Comparison of ENCODE assay signal across 8 cellular contexts in the genomic region with DNA sequence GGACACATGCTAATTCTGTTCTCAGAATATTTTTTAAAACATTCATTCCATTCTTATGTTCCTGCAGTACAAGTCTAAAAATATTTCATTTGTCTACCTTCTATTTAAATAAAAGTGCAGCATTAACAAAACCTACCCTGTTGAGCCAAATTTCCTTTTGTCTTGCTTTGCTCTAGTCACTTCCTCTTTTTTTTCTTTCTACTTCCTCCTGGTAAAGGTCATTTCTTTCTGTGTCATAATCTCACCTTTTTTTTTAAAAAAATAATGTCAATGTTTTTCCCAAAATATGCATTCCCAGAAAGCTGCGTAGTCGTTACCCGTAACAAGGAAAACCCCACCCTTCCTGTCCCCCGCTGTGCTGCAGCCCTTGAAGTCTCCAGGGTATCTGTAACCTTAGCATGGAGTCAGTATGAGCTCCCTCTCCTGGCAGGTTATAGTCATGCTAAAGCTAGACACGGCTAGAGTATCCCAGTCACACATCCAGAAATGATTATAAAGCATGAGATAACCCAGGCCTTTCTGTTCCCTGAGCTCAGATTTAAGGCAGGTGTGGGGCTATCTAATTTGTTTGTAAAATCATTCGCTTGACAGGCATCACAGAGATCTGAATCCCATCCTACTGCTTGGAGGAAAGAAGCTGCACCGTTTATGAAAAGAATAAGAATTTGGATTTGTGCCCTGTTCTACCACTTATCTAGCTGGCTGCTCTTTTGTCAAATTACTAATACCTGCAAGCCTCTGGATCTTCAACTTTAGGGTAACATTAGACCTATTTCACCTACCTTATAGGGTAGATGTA. TPM values are rescaled to one million over a fixed set of nuclear protein-coding genes. Genes with fewer than 3 reads are reported as not detected.
A peak's percentile ranks its signal among the peaks of the same experiment; 100 is the strongest.
DNase-seq lines count a peak whose midpoint lies in the region; ATAC-seq lines count a peak whose summit lies in the region.

No MANE protein-coding gene starts in this region.

- H3K27ac Mint-ChIP-seq in CD4-positive, alpha-beta memory T cell, result peak overlapping the region; percentile 53 to 88 (median 76)
- H3K27ac Mint-ChIP-seq in activated CD4-positive, alpha-beta T cell treated with anti-CD3 and anti-CD28 coated beads, Interleukin-2, amount 10 ng/mL, durations not matched to agents 24 days and 14 days, result peak overlapping the region; percentile 73
- H3K27ac Mint-ChIP-seq in memory B cell, result peak overlapping the region; percentile 77

- no peaks in the 10 kb centered on the region for H3K27me3 ChIP-seq in CD4-positive, alpha-beta memory T cell (ENCODE audit: insufficient read depth, low read length)
- no peaks in the 10 kb centered on the region for H3K27me3 ChIP-seq in effector memory CD4-positive, alpha-beta T cell (replicated peaks; ENCODE audit: control insufficient read depth, insufficient read depth, low read length, poor library complexity, severe bottlenecking)

- peak; percentile 67 to 73 (median 69) for DNase-seq in CD4-positive, alpha-beta memory T cell
- peak; percentile 92 to 96 for DNase-seq in NCI-H526 (lab: John Stamatoyannopoulos, UW)
- DNase-seq in activated CD4-positive, alpha-beta T cell treated with anti-CD3 and anti-CD28 coated beads, Interleukin-2, amount 10 ng/mL, durations not matched to agents 24 days and 14 days, result peak; percentile 89
- peak; percentile 26 to 50 (median 35) for DNase-seq in effector memory CD4-positive, alpha-beta T cell
- peak; percentile 57 to 58 for DNase-seq in memory B cell (ENCODE audit: low spot score in 2 of 2)
- peak; percentile 14 to 35 for DNase-seq in stimulated activated CD8-positive, alpha-beta memory T cell treated with anti-CD3 and anti-CD28 coated beads, Interleukin-2, amount 100 ng/mL, for 1 hour (ENCODE audit: low read depth in 2 of 2)

- peaks cover 10 to 15% (median 13%) of the 10 kb centered on the region in 4 donors for H3K4me1 Mint-ChIP-seq in CD4-positive, alpha-beta memory T cell
- H3K4me1 Mint-ChIP-seq in activated CD4-positive, alpha-beta T cell treated with anti-CD3 and anti-CD28 coated beads, Interleukin-2, amount 10 ng/mL, durations not matched to agents 24 days and 14 days, result peaks cover 30% of the 10 kb centered on the region
- H3K4me1 Mint-ChIP-seq in memory B cell, result peaks cover 18% of the 10 kb centered on the region

- H3K4me1 ChIP-seq in CD4-positive, alpha-beta memory T cell (ENCODE audit: insufficient read depth, low read length), result peaks cover 11% of the 10 kb centered on the region
- peaks cover 9% of the 10 kb centered on the region for H3K4me1 ChIP-seq in effector memory CD4-positive, alpha-beta T cell (ENCODE audit: control insufficient read depth, insufficient read depth, low read length, poor library complexity, severe bottlenecking)

- intact Hi-C loops in CD4-positive, alpha-beta memory T cell (cut with micrococcal nuclease), result loop anchor here (1.0 to 5.0 kb wide), 9 partner anchors 17 to 598 kb away; partner anchors contain the start of genes CCDC83 and PICALM
- intact Hi-C loops in activated CD4-positive, alpha-beta T cell treated with anti-CD3 and anti-CD28 coated beads, Interleukin-2, amount 10 ng/mL, durations not matched to agents 24 days and 14 days (cut with micrococcal nuclease), result loop anchor here (1.0 to 5.0 kb wide), 4 partner anchors 9 to 336 kb away; partner anchors contain the start of genes CCDC83 and PICALM

- H3K36me3 ChIP-seq in CD4-positive, alpha-beta memory T cell (ENCODE audit: insufficient read depth, low read length), result no peaks in the 10 kb centered on the region
- H3K36me3 ChIP-seq in effector memory CD4-positive, alpha-beta T cell (ENCODE audit: control insufficient read depth, insufficient read depth, low read length), result no peaks in the 10 kb centered on the region

- CTCF ChIA-PET in CD4-positive, alpha-beta memory T cell (lab: Charles Lee; ENCODE audit: partially characterized antibody), result interaction anchor here (0.7 to 8.1 kb wide), 61 partner anchors 9 to 604 kb away, joined by 3 to 173 read pairs (median 4); partner anchors contain the start of genes CCDC83, HIKESHI and PICALM

- no peaks in the 10 kb centered on the region for H3K36me3 Mint-ChIP-seq in CD4-positive, alpha-beta memory T cell
- H3K36me3 Mint-ChIP-seq in activated CD4-positive, alpha-beta T cell treated with anti-CD3 and anti-CD28 coated beads, Interleukin-2, amount 10 ng/mL, durations not matched to agents 24 days and 14 days (ENCODE audit: low read depth), result peaks cover 5% of the 10 kb centered on the region
- peaks cover 3% of the 10 kb centered on the region for H3K36me3 Mint-ChIP-seq in memory B cell

- peak overlapping the region; percentile 9 for H3K27ac ChIP-seq in CD4-positive, alpha-beta memory T cell (ENCODE audit: low read depth, low read length)
- H3K27ac ChIP-seq in effector memory CD4-positive, alpha-beta T cell (ENCODE audit: insufficient read depth, low read length, poor library complexity, severe bottlenecking), result no peak overlapping the region

- peak overlapping the region; percentile 39 to 46 for H3K4me3 ChIP-seq in CD4-positive, alpha-beta memory T cell (ENCODE audit: low read length in 2 of 2)
- H3K4me3 ChIP-seq in effector memory CD4-positive, alpha-beta T cell (ENCODE audit: insufficient read depth, low read depth, low read length, poor library complexity, severe bottlenecking), result peak overlapping the region; percentile 21

- POLR2A ChIA-PET in CD4-positive, alpha-beta memory T cell (lab: Charles Lee; ENCODE audit: partially characterized antibody), result interaction anchor here (0.5 to 2.9 kb wide), 9 partner anchors 9 to 339 kb away, joined by 3 to 32 read pairs (median 5); partner anchors contain the start of genes CCDC83, EED and PICALM

- H3K9me3 ChIP-seq in CD4-positive, alpha-beta memory T cell (ENCODE audit: control insufficient read depth in 1 of 2, low read length in 2 of 2), result no peaks in the 10 kb centered on the region
- no peaks in the 10 kb centered on the region for H3K9me3 ChIP-seq in effector memory CD4-positive, alpha-beta T cell (ENCODE audit: control insufficient read depth, low read length)

- H3K9me3 Mint-ChIP-seq in CD4-positive, alpha-beta memory T cell, result no peaks in the 10 kb centered on the region
- peaks cover 9% of the 10 kb centered on the region for H3K9me3 Mint-ChIP-seq in activated CD4-positive, alpha-beta T cell treated with anti-CD3 and anti-CD28 coated beads, Interleukin-2, amount 10 ng/mL, durations not matched to agents 24 days and 14 days
- H3K9me3 Mint-ChIP-seq in memory B cell, result no peaks in the 10 kb centered on the region

- ATAC-seq in GM19395 (IDR thresholded peaks at IDR 0.05; ENCODE audit: unreplicated experiment), result peak; percentile 97
- ATAC-seq in HG03469 (IDR thresholded peaks at IDR 0.05; ENCODE audit: unreplicated experiment), result peak; percentile 76
- ATAC-seq in memory B cell (ENCODE audit: low read depth), result peak; percentile 90

- no peaks in the 10 kb centered on the region for H3K27me3 Mint-ChIP-seq in CD4-positive, alpha-beta memory T cell
- H3K27me3 Mint-ChIP-seq in activated CD4-positive, alpha-beta T cell treated with anti-CD3 and anti-CD28 coated beads, Interleukin-2, amount 10 ng/mL, durations not matched to agents 24 days and 14 days, result no peaks in the 10 kb centered on the region
- H3K27me3 Mint-ChIP-seq in memory B cell, result no peaks in the 10 kb centered on the region

- H3K4me3 Mint-ChIP-seq in CD4-positive, alpha-beta memory T cell, result peak overlapping the region; percentile 81 to 90 (median 88)
- H3K4me3 Mint-ChIP-seq in activated CD4-positive, alpha-beta T cell treated with anti-CD3 and anti-CD28 coated beads, Interleukin-2, amount 10 ng/mL, durations not matched to agents 24 days and 14 days, result peak overlapping the region; percentile 70
- H3K4me3 Mint-ChIP-seq in memory B cell, result peak overlapping the region; percentile 83

RNA-seq across cellular contexts. Expression of gene EED, which starts 51.1 kb away (rescaled TPM):
- total RNA-seq in CD4-positive, alpha-beta memory T cell, result 10 to 100 TPM; 47.1 to 51.0 TPM
- 10 to 100 TPM; 15.5 to 26.9 TPM for polyA plus RNA-seq in CD4-positive, alpha-beta memory T cell
- total RNA-seq in activated CD4-positive, alpha-beta T cell treated with anti-CD3 and anti-CD28 coated beads, Interleukin-2, amount 10 ng/mL, durations not matched to agents 24 days and 14 days, result 269 TPM in 2 replicates

Comparison
In these comparisons a context has a peak if more than half of its experiments do, and no peak if none do; other contexts are left out.
1. DNase-seq: peak in every context shown above with its lines; median percentile 94 in NCI-H526; 89 in activated CD4-positive, alpha-beta T cell treated with anti-CD3 and anti-CD28 coated beads, Interleukin-2, amount 10 ng/mL, durations not matched to agents 24 days and 14 days; 69 in CD4-positive, alpha-beta memory T cell; 58 in memory B cell; 35 in effector memory CD4-positive, alpha-beta T cell; 24 in stimulated activated CD8-positive, alpha-beta memory T cell treated with anti-CD3 and anti-CD28 coated beads, Interleukin-2, amount 100 ng/mL, for 1 hour.